Comparison of ENCODE assay signal across 16 cellular contexts in the genomic region with DNA sequence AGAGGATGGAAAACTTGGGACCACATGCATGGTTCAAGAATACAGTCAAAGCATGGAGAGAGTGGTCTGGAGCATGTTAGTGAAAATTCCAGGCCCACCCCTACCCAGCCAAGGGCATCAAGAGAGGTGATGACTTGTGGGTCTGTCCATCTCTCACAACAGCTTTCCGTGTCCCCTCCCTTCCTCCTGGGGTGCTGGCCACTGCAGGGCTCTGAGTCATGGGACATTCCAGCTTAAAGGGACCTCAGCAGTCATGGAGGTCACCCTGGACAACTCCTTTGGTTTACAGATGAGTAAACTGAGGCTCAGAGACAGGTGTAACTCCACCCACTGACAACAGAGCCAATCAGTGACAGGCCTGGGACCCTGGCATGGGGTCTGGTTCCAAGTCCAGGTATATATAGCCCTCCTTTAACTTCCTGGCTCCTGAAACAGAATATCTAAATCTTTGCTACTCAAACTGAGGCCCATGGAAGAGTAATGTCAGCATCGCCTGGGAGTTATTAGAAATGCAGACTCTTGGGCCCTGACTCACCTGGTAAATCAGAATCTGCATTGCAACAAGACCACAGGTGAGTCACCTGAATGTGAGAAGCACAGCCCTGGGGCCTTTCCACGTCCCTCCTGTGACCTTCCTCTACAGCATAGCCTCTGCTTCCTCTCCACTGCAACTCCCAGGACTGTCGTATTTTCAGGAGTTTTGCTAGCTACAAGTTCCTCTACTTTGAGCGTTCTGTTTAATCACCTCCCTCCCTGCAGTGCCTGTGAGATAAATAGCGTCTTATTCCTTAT.
DNase-seq lines count a peak whose midpoint lies in the region; ATAC-seq and TF ChIP-seq lines count a peak whose summit lies in the region.
"Had no signal": no experiment of that assay in that cellular context is flagged by ENCODE, and none has a peak within 500 bp of the region (broad histone marks: within the 10 kb centered on the region; RNA-seq: fewer than 3 reads in every experiment).

No MANE protein-coding gene starts in this region.

- TF ChIP-seq CTCF in CD8-positive, alpha-beta T cell (IDR thresholded peaks at IDR 0.05): no peak
- no peak for TF ChIP-seq CTCF in mucosa of descending colon (IDR thresholded peaks at IDR 0.05)
- no peak for TF ChIP-seq CTCF in adrenal gland (IDR thresholded peaks at IDR 0.05)

- CTCF ChIA-PET in CD8-positive, alpha-beta T cell (lab: Charles Lee): interaction anchor here (1.1 kb wide), 1 partner anchor 20 kb away, joined by 4 read pairs; no protein-coding TSS in a partner anchor

- WGBS in adrenal gland, 4 donors: 78 to 83% (median 82%) methylated on average over 6 of the region's 6 CpGs

- no peak overlapping the region for H3K4me3 ChIP-seq in CD8-positive, alpha-beta T cell (ENCODE audit: low read depth, low read length)
- H3K4me3 ChIP-seq in mucosa of descending colon (no peak overlapping the region), adrenal gland (no peak overlapping the region)

- no peak overlapping the region for H3K27ac ChIP-seq in CD8-positive, alpha-beta T cell (ENCODE audit: low read depth, low read length)
- H3K27ac ChIP-seq in adrenal gland: no peak overlapping the region

- H3K27me3 ChIP-seq in CD8-positive, alpha-beta T cell (ENCODE audit: insufficient read depth, low read length): no peaks in the 10 kb centered on the region
- H3K27me3 ChIP-seq in adrenal gland: no peaks in the 10 kb centered on the region

- H3K27ac Mint-ChIP-seq in CD8-positive, alpha-beta T cell: peak overlapping the region; percentile 74
- peak overlapping the region; percentile 82 for H3K27ac Mint-ChIP-seq in central memory CD8-positive, alpha-beta T cell (ENCODE audit: low read depth)

- H3K36me3 Mint-ChIP-seq in CD8-positive, alpha-beta T cell: no peaks in the 10 kb centered on the region
- peaks cover 12% of the 10 kb centered on the region for H3K36me3 Mint-ChIP-seq in central memory CD8-positive, alpha-beta T cell (ENCODE audit: insufficient read depth)

- H3K9me3 Mint-ChIP-seq in CD8-positive, alpha-beta T cell: no peaks in the 10 kb centered on the region
- H3K9me3 Mint-ChIP-seq in central memory CD8-positive, alpha-beta T cell: peaks cover 5% of the 10 kb centered on the region
- H3K9me3 Mint-ChIP-seq: T-helper 2 cell treated with Interferon-gamma antibody and Interleukin-4, amounts not matched to agents 5 μg/mL and 100 μg/mL, for 36 hours had no signal

- no peak overlapping the region for H3K4me3 Mint-ChIP-seq in CD8-positive, alpha-beta T cell
- no peak overlapping the region for H3K4me3 Mint-ChIP-seq in central memory CD8-positive, alpha-beta T cell
- H3K4me3 Mint-ChIP-seq: T-helper 2 cell treated with Interferon-gamma antibody and Interleukin-4, amounts not matched to agents 5 μg/mL and 100 μg/mL, for 36 hours had no signal

- ATAC-seq in CD8-positive, alpha-beta T cell: no peak
- ATAC-seq in central memory CD8-positive, alpha-beta T cell (replicated peaks; ENCODE audit: extremely low read depth, poor library complexity, severe bottlenecking): no peak
- ATAC-seq in mucosa of descending colon (peak; percentile 7), HG02610 (IDR thresholded peaks at IDR 0.05; ENCODE audit: unreplicated experiment) (no peak), GM21737 (IDR thresholded peaks at IDR 0.05; ENCODE audit: unreplicated experiment) (no peak)

- peaks cover 24% of the 10 kb centered on the region for H3K4me1 ChIP-seq in CD8-positive, alpha-beta T cell (ENCODE audit: insufficient read depth, low read length)
- H3K4me1 ChIP-seq in mucosa of descending colon (ENCODE audit: low read depth) (no peaks in the 10 kb centered on the region), adrenal gland (replicated peaks in 1 of 2) (no peaks in the 10 kb centered on the region)

- H3K4me1 Mint-ChIP-seq in CD8-positive, alpha-beta T cell (ENCODE audit: low read depth): peaks cover 30% of the 10 kb centered on the region
- H3K4me1 Mint-ChIP-seq in central memory CD8-positive, alpha-beta T cell: peaks cover 38% of the 10 kb centered on the region

- DNase-seq in CD8-positive, alpha-beta T cell: peak in 1 of 7 experiments; percentile 45
- DNase-seq in HT1080 (ENCODE audit: low read depth) (peak; percentile 28), mucosa of descending colon (no peak), adrenal gland (no peak), occipital lobe (lab: John Stamatoyannopoulos, UW) (no peak)
- no peak for DNase-seq in central memory CD8-positive, alpha-beta T cell (ENCODE audit: low spot score in 2 of 2)
- DNase-seq: activated CD4-positive, alpha-beta T cell treated with anti-CD3 and anti-CD28 coated beads for 48 hours; activated effector memory CD4-positive, alpha-beta T cell treated with Interleukin-2 at 50 U/mL for 16 hours; NCI-H2081; NCI-H82; right cardiac atrium; Right ventricle myocardium superior; stimulated activated CD4-positive, alpha-beta T cell treated with anti-CD3 and anti-CD28 coated beads, Interleukin-2, amount 100 ng/mL, for 48 hours had no signal

- TF ChIP-seq POLR2A in adrenal gland (IDR thresholded peaks at IDR 0.05): no peak

- POLR2A ChIA-PET in CD8-positive, alpha-beta T cell (lab: Charles Lee): interaction anchor here (0.6 kb wide), 1 partner anchor 19 kb away, joined by 3 read pairs; no protein-coding TSS in a partner anchor

- peaks cover 2% of the 10 kb centered on the region for H3K27me3 Mint-ChIP-seq in CD8-positive, alpha-beta T cell (ENCODE audit: low read depth)
- no peaks in the 10 kb centered on the region for H3K27me3 Mint-ChIP-seq in central memory CD8-positive, alpha-beta T cell

- intact Hi-C loops in CD8-positive, alpha-beta T cell (cut with DNase I, micrococcal nuclease): no loop called here
- intact Hi-C loops in mucosa of descending colon (cut with DNase I, micrococcal nuclease) (no loop called here), adrenal gland (cut with DNase I) (no loop called here)

- no peaks in the 10 kb centered on the region for H3K36me3 ChIP-seq in CD8-positive, alpha-beta T cell (ENCODE audit: insufficient read depth, low read length)
- H3K36me3 ChIP-seq in mucosa of descending colon (ENCODE audit: low read depth) (no peaks in the 10 kb centered on the region), adrenal gland (replicated peaks in 1 of 2) (no peaks in the 10 kb centered on the region)

- H3K9me3 ChIP-seq in CD8-positive, alpha-beta T cell (ENCODE audit: low read length): no peaks in the 10 kb centered on the region
- H3K9me3 ChIP-seq in mucosa of descending colon: no peaks in the 10 kb centered on the region
- H3K9me3 ChIP-seq in adrenal gland (replicated peaks in 1 of 3): no peaks in the 10 kb centered on the region
